In the genomic region with DNA sequence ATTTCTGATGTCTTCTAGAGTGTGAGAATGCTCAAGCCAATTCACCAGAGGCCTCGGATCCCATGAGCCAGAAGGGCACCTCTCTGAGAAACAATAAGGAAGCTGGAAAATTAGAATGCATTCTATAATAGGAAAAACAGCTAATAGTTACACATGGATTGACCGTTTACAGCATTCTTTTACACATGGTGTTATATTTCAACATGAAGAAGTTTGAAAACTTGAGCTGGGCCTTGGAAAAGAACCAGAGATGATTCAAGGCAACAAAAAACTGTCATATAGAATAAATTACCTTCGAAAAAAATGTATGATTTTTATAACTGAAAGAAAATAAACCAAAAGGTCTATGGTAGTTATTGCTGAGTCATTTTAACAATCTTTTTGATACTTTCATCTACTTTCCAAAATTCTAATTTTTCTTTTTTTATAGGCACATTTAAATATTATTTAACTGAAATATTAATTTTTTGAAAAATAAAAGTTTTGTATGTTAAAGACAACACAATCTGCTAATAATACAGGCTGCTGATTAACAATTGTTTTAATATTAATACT, we compare ENCODE assay signal across 18 cellular contexts. TPM values are rescaled to one million over a fixed set of nuclear protein-coding genes. Genes with fewer than 3 reads are reported as not detected.
DNase-seq lines count a peak whose midpoint lies in the region; ATAC-seq, FAIRE-seq and TF ChIP-seq lines count a peak whose summit lies in the region.
"Had no signal": no experiment of that assay in that cellular context is flagged by ENCODE, and none has a peak within 500 bp of the region (broad histone marks: within the 10 kb centered on the region; RNA-seq: fewer than 3 reads in every experiment).

No MANE protein-coding gene starts in this region.

- no peak for TF ChIP-seq CTCF in HepG2 (CRISPR knock-in tag; IDR thresholded peaks at IDR 0.05)
- TF ChIP-seq CTCF in right lobe of liver (IDR thresholded peaks at IDR 0.05) = no peak
- no peak for TF ChIP-seq CTCF in astrocyte of the spinal cord (IDR thresholded peaks at IDR 0.05; ENCODE audit: low read depth, low read length)
- TF ChIP-seq CTCF in thyroid gland (IDR thresholded peaks at IDR 0.05) = no peak

- no peak overlapping the region for H3K14ac ChIP-seq in neuronal stem cell (ENCODE audit: low read length)

- no TSS peak for BruUV-seq in HepG2 (replicated peaks; lab: Mats Ljungman, UMichigan)

- TF ChIP-seq EP300 in HepG2 (IDR thresholded peaks at IDR 0.05; ENCODE audit: low read depth in 2 of 2, low read length in 2 of 2) (no peak), HepG2 (CRISPR knock-in tag; IDR thresholded peaks at IDR 0.05; ENCODE audit: borderline replicate concordance) (no peak)

- no peaks in the 10 kb centered on the region for H3K79me1 ChIP-seq in neuronal stem cell (ENCODE audit: low read depth, low read length)

- no peak overlapping the region for H3K23ac ChIP-seq in neuronal stem cell (ENCODE audit: low read depth, low read length, poor library complexity)

- H3K27me3 ChIP-seq in HepG2 (ENCODE audit: control insufficient read depth in 1 of 2, insufficient read depth in 2 of 2, low read length in 2 of 2) = no peaks in the 10 kb centered on the region
- no peaks in the 10 kb centered on the region for H3K27me3 ChIP-seq in right lobe of liver
- no peaks in the 10 kb centered on the region for H3K27me3 ChIP-seq in neuronal stem cell (ENCODE audit: control insufficient read depth in 3 of 3, insufficient read depth in 3 of 3, low read depth in 1 of 3, low read length in 3 of 3)
- H3K27me3 ChIP-seq in thyroid gland = no peaks in the 10 kb centered on the region
- H3K27me3 ChIP-seq: SJCRH30 had no signal

- WGBS in HepG2 (ENCODE audit: low lambda C conversion rate) = 57% methylated on average over 3 of the region's 3 CpGs
- WGBS in right lobe of liver (ENCODE audit: insufficient coverage, low coverage, low lambda C conversion rate, missing lambda C conversion rate) = 66% methylated on average over 3 of the region's 3 CpGs
- no CpG with 5 or more reads among the region's 3 CpGs for WGBS in neuronal stem cell (ENCODE audit: extremely low coverage in 2 of 2, insufficient read length in 2 of 2, insufficient replicate concordance in 1 of 2), 2 donors
- 76 to 80% methylated on average over 3 of the region's 3 CpGs for WGBS in thyroid gland, 2 donors

- H3K4me2 ChIP-seq in HepG2 (ENCODE audit: low read depth, low read length) = no peak overlapping the region
- no peak overlapping the region for H3K4me2 ChIP-seq in neuronal stem cell (ENCODE audit: insufficient read depth, low read length, poor library complexity, severe bottlenecking)

- H3K4ac ChIP-seq in neuronal stem cell (ENCODE audit: low read length) = no peak overlapping the region

- H3K36me3 ChIP-seq in HepG2 (replicated peaks in 1 of 2; ENCODE audit: control insufficient read depth in 1 of 2, insufficient read depth in 2 of 2, low read length in 2 of 2) (no peaks in the 10 kb centered on the region), right lobe of liver (no peaks in the 10 kb centered on the region), neuronal stem cell (replicated peaks in 1 of 2; ENCODE audit: control insufficient read depth in 2 of 2, insufficient read depth in 2 of 2, low read length in 2 of 2) (no peaks in the 10 kb centered on the region), thyroid gland (no peaks in the 10 kb centered on the region)

- no peak overlapping the region for H2BK120ac ChIP-seq in neuronal stem cell (ENCODE audit: low read depth, low read length)

- no peaks in the 10 kb centered on the region for H4K20me1 ChIP-seq in HepG2 (ENCODE audit: insufficient read depth, low read length)

- H3K4me1 ChIP-seq in HepG2 (ENCODE audit: insufficient read depth, low read length) = peaks cover 11% of the 10 kb centered on the region
- peaks cover 0 to 5% (median 0%) of the 10 kb centered on the region in 4 donors for H3K4me1 ChIP-seq in right lobe of liver
- H3K4me1 ChIP-seq in neuronal stem cell (ENCODE audit: control insufficient read depth in 2 of 2, insufficient read depth in 1 of 2, low read depth in 1 of 2, low read length in 2 of 2) = no peaks in the 10 kb centered on the region
- no peaks in the 10 kb centered on the region for H3K4me1 ChIP-seq in thyroid gland
- H3K4me1 ChIP-seq: SJCRH30 had no signal

- H3K9me3 ChIP-seq in HepG2 (ENCODE audit: low read length) (no peaks in the 10 kb centered on the region), right lobe of liver (no peaks in the 10 kb centered on the region), neuronal stem cell (replicated peaks in 1 of 2; ENCODE audit: control insufficient read depth in 2 of 2, insufficient read depth in 1 of 2, low read depth in 1 of 2, low read length in 2 of 2) (peaks cover 0 to 5% of the 10 kb centered on the region in 2 donors), thyroid gland (no peaks in the 10 kb centered on the region)
- H3K9me3 ChIP-seq: SJCRH30 had no signal

- H3K79me2 ChIP-seq in HepG2 (ENCODE audit: insufficient read depth, low read length) = no peaks in the 10 kb centered on the region

- no peak overlapping the region for H2BK12ac ChIP-seq in neuronal stem cell (ENCODE audit: low read length)

- CTCF ChIA-PET in HepG2 (lab: Yijun Ruan, JAX; ENCODE audit: low intra/inter-chr PET ratio, low total read pairs) = no interaction called here

- H3K4me3 ChIP-seq in HepG2 (replicated peaks in 1 of 3; ENCODE audit: insufficient read depth in 1 of 3, low read depth in 2 of 3, low read length in 3 of 3) = no peak overlapping the region
- H3K4me3 ChIP-seq in right lobe of liver = no peak overlapping the region
- H3K4me3 ChIP-seq in astrocyte of the spinal cord (ENCODE audit: low read depth, low read length) = no peak overlapping the region
- no peak overlapping the region for H3K4me3 ChIP-seq in neuronal stem cell (ENCODE audit: low read length in 2 of 2)
- no peak overlapping the region for H3K4me3 ChIP-seq in thyroid gland (replicated peaks in 1 of 3)
- H3K4me3 ChIP-seq: SJCRH30 had no signal

- no peak overlapping the region for H2BK5ac ChIP-seq in neuronal stem cell (ENCODE audit: low read length)

- POLR2A ChIA-PET in HepG2 (lab: Yijun Ruan, JAX) = no interaction called here

- intact Hi-C loops in HepG2 (cut with micrococcal nuclease; ENCODE audit: unreplicated experiment) (no loop called here), right lobe of liver (cut with DNase I) (no loop called here), thyroid gland (cut with DNase I) (no loop called here)

- no peak overlapping the region for H2AK5ac ChIP-seq in neuronal stem cell (ENCODE audit: low read depth, low read length)

- in situ Hi-C loops in HepG2 (cut with HindIII; ENCODE audit: extremely low pct_ligation_motif_present, low pct_unique_long_range_greater_than_20kb) = no loop called here
- in situ Hi-C loops in astrocyte of the spinal cord (cut with HindIII; ENCODE audit: low sequenced_read_pairs) = no loop called here

- no peak overlapping the region for H3K18ac ChIP-seq in neuronal stem cell (ENCODE audit: low read length)

- DNase-seq in HepG2 (ENCODE audit: low spot score) (no peak), right lobe of liver (no peak), astrocyte of the spinal cord (ENCODE audit: low read depth, low spot score) (peak; percentile 37), fibroblast of peridontal ligament (ENCODE audit: extremely low read depth) (peak; percentile 42), neuronal stem cell (ENCODE audit: low spot score) (no peak), thyroid gland (no peak), activated gamma-delta T cell (lab: John Stamatoyannopoulos, UW) (no peak), NCI-H2227 treated with DMSO at 0.1 percent for 48 hours (lab: John Stamatoyannopoulos, UW) (no peak)
- DNase-seq: C1 segment of cervical spinal cord; NCI-H1105 treated with DMSO at 0.1 percent for 48 hours; NCI-H187; NCI-H446; NCI-H69; NK-92 treated with Interleukin-12 subunit alpha and Interleukin-12 subunit beta, amount 100 ng/mL, for 24 hours; SJCRH30 had no signal

- ATAC-seq in HepG2 (no peak), right lobe of liver (no peak)

- H4K8ac ChIP-seq in neuronal stem cell (ENCODE audit: low read depth, low read length) = no peak overlapping the region

- FAIRE-seq in HepG2 (lab: Jason Lieb, UNC) = no peak

- TF ChIP-seq POLR2A in HepG2 (IDR thresholded peaks at IDR 0.05; ENCODE audit: insufficient read depth in 1 of 2, low read depth in 2 of 2, low read length in 2 of 2) (no peak), right lobe of liver (IDR thresholded peaks at IDR 0.05) (no peak), thyroid gland (IDR thresholded peaks at IDR 0.05) (no peak)

- H3K9ac ChIP-seq in HepG2 (ENCODE audit: insufficient read depth, low read depth, low read length) (no peak overlapping the region), neuronal stem cell (ENCODE audit: low read depth, low read length, poor library complexity) (no peak overlapping the region)

- TF ChIP-seq RAD21 in HepG2 (CRISPR knock-in tag; IDR thresholded peaks at IDR 0.05) = no peak

- H3K27ac ChIP-seq in HepG2 (ENCODE audit: extremely low read length, insufficient read depth, low read length) = no peak overlapping the region
- H3K27ac ChIP-seq in right lobe of liver = no peak overlapping the region
- H3K27ac ChIP-seq in neuronal stem cell (replicated peaks; ENCODE audit: low read length) = no peak overlapping the region
- no peak overlapping the region for H3K27ac ChIP-seq in thyroid gland
- H3K27ac ChIP-seq: 22Rv1, RWPE1, SJCRH30 had no signal

- no peak overlapping the region for H2BK15ac ChIP-seq in neuronal stem cell (ENCODE audit: low read length)

- no peak overlapping the region for H2AFZ ChIP-seq in HepG2 (ENCODE audit: low read length)
- no peak overlapping the region for H2AFZ ChIP-seq in neuronal stem cell (ENCODE audit: low read length)

- no peak overlapping the region for H4K91ac ChIP-seq in neuronal stem cell (ENCODE audit: low read depth, low read length, poor library complexity)

RNA-seq across cellular contexts. Expression of a gene that starts 6.2 kb away (rescaled TPM):
- total RNA-seq in HepG2 (2016; rRNA removed; fragmentation: Illumina TruSeq; extraction: Trizol) (0.71 and 0.94 TPM in 2 replicates), right lobe of liver (under 1 TPM; 0.06 to 0.88 (median 0.53) TPM), thyroid gland (1 to 10 TPM in 3 of 4 donors, under 1 TPM in 1; 0.83 to 2.0 (median 1.5) TPM)
- under 0.01 and 0.20 TPM in 2 replicates for total RNA-seq in HepG2 (2016; cell fraction: cytosol; rRNA removed; fragmentation: Illumina TruSeq; extraction: Trizol; ENCODE audit: low read depth)
- total RNA-seq in HepG2 (2016; cell fraction: insoluble cytoplasmic fraction; rRNA removed; fragmentation: Illumina TruSeq; extraction: Trizol) = 0.61 and 0.76 TPM in 2 replicates
- total RNA-seq in HepG2 (2016; cell fraction: membrane; rRNA removed; fragmentation: Illumina TruSeq; extraction: Trizol) = 0.14 and 0.40 TPM in 2 replicates
- total RNA-seq in HepG2 (2016; cell fraction: nucleus; rRNA removed; fragmentation: Illumina TruSeq; extraction: Trizol) = 0.81 and 2.3 TPM in 2 replicates
- polyA plus RNA-seq in HepG2 (2011; rRNA removed) = 0.27 and 0.34 TPM in 2 replicates
- 0.12 and 0.14 TPM in 2 replicates for polyA plus RNA-seq in HepG2 (2011; cell fraction: cytosol; rRNA removed)
- 1.3 and 1.9 TPM in 2 replicates for polyA plus RNA-seq in HepG2 (2011; cell fraction: nucleus; rRNA removed)
- polyA plus RNA-seq in HepG2 (2012) = 0.17 and 0.40 TPM in 2 replicates
- polyA plus RNA-seq in HepG2 (2016; cell fraction: cytosol; fragmentation: Illumina TruSeq; extraction: Trizol; ENCODE audit: low read depth) = 0.06 TPM in 1 of 2 replicates, not detected in the other
- 0.19 and 0.58 TPM in 2 replicates for polyA plus RNA-seq in HepG2 (2016; cell fraction: insoluble cytoplasmic fraction; fragmentation: Illumina TruSeq; extraction: Trizol; ENCODE audit: low read depth)
- 0.14 TPM in 1 of 2 replicates, not detected in the other for polyA plus RNA-seq in HepG2 (2016; cell fraction: membrane; fragmentation: Illumina TruSeq; extraction: Trizol; ENCODE audit: low read depth)
- 0.65 and 1.2 TPM in 2 replicates for polyA plus RNA-seq in HepG2 (2016; cell fraction: nucleus; fragmentation: Illumina TruSeq; extraction: Trizol; ENCODE audit: insufficient read depth, low read depth)
- polyA minus RNA-seq in HepG2 (2011; rRNA and poly(A)+ RNA removed; ENCODE audit: low replicate concordance) = 4.6 and 5.3 TPM in 2 replicates
- polyA minus RNA-seq in HepG2 (2011; cell fraction: cytosol; rRNA and poly(A)+ RNA removed) = 1.1 TPM in 1 of 2 replicates, not detected in the other
- 1.7 and 2.5 TPM in 2 replicates for polyA minus RNA-seq in HepG2 (2011; cell fraction: nucleus; rRNA and poly(A)+ RNA removed)
- polyA plus RNA-seq in neuronal stem cell (2013, experiment 1 of 2) = 0.64 TPM
- polyA plus RNA-seq in neuronal stem cell (2013, experiment 2 of 2) = 0.46 TPM
- total RNA-seq: OCI-LY7 had no signal

Comparison
In these comparisons a context has a peak if more than half of its experiments do, and no peak if none do; other contexts are left out.
1. DNase-seq: peak in astrocyte of the spinal cord (single experiment) and fibroblast of peridontal ligament (single experiment); none in HepG2 (single experiment), right lobe of liver (0 of 3), neuronal stem cell (single experiment), thyroid gland (0 of 2), activated gamma-delta T cell (single experiment) and NCI-H2227 treated with DMSO at 0.1 percent for 48 hours (single experiment).